14 cellular contexts compared by ENCODE assay signal in the genomic region with DNA sequence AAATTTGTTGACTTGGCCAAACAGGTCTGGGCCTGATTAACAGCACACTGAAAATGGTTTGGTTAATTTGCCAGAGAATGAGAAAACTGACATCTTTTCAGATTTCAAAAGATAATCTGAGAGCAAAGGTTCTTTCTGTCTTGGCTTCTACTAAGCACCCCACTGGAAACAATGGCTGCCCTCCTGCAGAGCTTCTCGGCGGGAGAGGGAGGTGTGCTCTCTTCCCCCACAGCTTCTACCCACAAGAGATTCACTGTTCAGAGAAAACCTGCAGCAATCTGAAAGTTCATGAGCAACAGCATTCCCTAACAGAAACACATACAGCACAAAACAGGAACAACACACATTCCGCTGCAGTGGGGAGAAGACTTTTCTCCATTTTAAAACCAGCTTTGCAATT. TPM values are rescaled to one million over a fixed set of nuclear protein-coding genes. Genes with fewer than 3 reads are reported as not detected.
DNase-seq lines count a peak whose midpoint lies in the region; ATAC-seq and TF ChIP-seq lines count a peak whose summit lies in the region.
"Had no signal": no experiment of that assay in that cellular context is flagged by ENCODE, and none has a peak within 500 bp of the region (broad histone marks: within the 10 kb centered on the region; RNA-seq: fewer than 3 reads in every experiment).

No MANE protein-coding gene starts in this region.

- H3K4me3 ChIP-seq in HUES48 (ENCODE audit: low read depth, low read length): no peak overlapping the region
- no peak overlapping the region for H3K4me3 ChIP-seq in MG63

- H3K36me3 ChIP-seq in HUES48 (ENCODE audit: control insufficient read depth, insufficient read depth, low read length) (no peaks in the 10 kb centered on the region), MG63 (no peaks in the 10 kb centered on the region)
- H3K36me3 ChIP-seq: BE2C had no signal

- DNase-seq in COR-L47 (lab: John Stamatoyannopoulos, UW): peak; percentile 44
- DNase-seq in mucosa of gallbladder (ENCODE audit: low spot score): peak; percentile 14
- no peak for DNase-seq in MG63
- DNase-seq in AG20443 (ENCODE audit: low spot score): no peak
- DNase-seq: BE2C; Caco-2; CD8-positive, alpha-beta T cell; DMS53; GF-D8; GOT3; H9 had no signal

- H3K27me3 ChIP-seq in HUES48 (ENCODE audit: control insufficient read depth, insufficient read depth, low read length) (no peaks in the 10 kb centered on the region), MG63 (no peaks in the 10 kb centered on the region)

- no peaks in the 10 kb centered on the region for H3K9me3 ChIP-seq in HUES48 (ENCODE audit: control insufficient read depth, insufficient read depth, low read length)
- H3K9me3 ChIP-seq in MG63: peaks cover 3% of the 10 kb centered on the region; the same call in 1 of the 2 replicates
- H3K9me3 ChIP-seq: BE2C, Caco-2 had no signal

- no peak overlapping the region for H3K9ac ChIP-seq in HUES48 (ENCODE audit: low read depth, low read length)

- no peak for ATAC-seq in GM21717 (IDR thresholded peaks at IDR 0.05; ENCODE audit: unreplicated experiment)
- ATAC-seq: CD8-positive, alpha-beta T cell had no signal

- H3K27ac ChIP-seq in HUES48 (ENCODE audit: low read depth, low read length): peak overlapping the region; percentile 46
- H3K27ac ChIP-seq in VCaP: peak overlapping the region; percentile 97; the same call in 1 of the 2 replicates

- TF ChIP-seq CTCF in VCaP (conservative IDR thresholded peaks at IDR 0.05): no peak

- H3K4me1 ChIP-seq in HUES48 (ENCODE audit: control insufficient read depth, insufficient read depth, low read length): peaks cover 33% of the 10 kb centered on the region
- H3K4me1 ChIP-seq: BE2C, Caco-2 had no signal

RNA-seq across cellular contexts. Expression of a gene that starts 3.0 kb away (rescaled TPM):
- total RNA-seq in mucosa of gallbladder: 1.8 TPM
- 1.3 and 1.6 TPM in 2 replicates for total RNA-seq in MG63 (2014; rRNA removed; shearing (Covaris generic); ENCODE audit: low replicate concordance)
- total RNA-seq: CD8-positive, alpha-beta T cell had no signal

Comparison
In these comparisons a context has a peak if more than half of its experiments do, and no peak if none do; other contexts are left out.
1. DNase-seq: peak in COR-L47 (single experiment) and mucosa of gallbladder (single experiment); none in MG63 (single experiment) and AG20443 (single experiment).